Comparison of ENCODE assay signal across 8 cellular contexts in genomic region chr4:112171051-112171763, GRCh38. TPM values are rescaled to one million over a fixed set of nuclear protein-coding genes. Genes with fewer than 3 reads are reported as not detected.
DNase-seq lines count a peak whose midpoint lies in the region; ATAC-seq, FAIRE-seq and TF ChIP-seq lines count a peak whose summit lies in the region.
"Not testable (repeated sequence)": the region's sequence is repeated elsewhere in the genome, so short reads cannot be mapped to it uniquely, and the experiment has no call there.

No MANE protein-coding gene starts in this region.

- H3K27ac Mint-ChIP-seq in Calu3 (ENCODE audit: unreplicated experiment) = peak overlapping the region; percentile 82
- peak overlapping the region; percentile 73 for H3K27ac Mint-ChIP-seq in activated T-helper 17 cell treated with anti-CD3 and anti-CD28 coated beads, Interleukin-2, amount 50 U/mL, for 72 hours

- H3K4me3 Mint-ChIP-seq in Calu3 (ENCODE audit: low read depth, unreplicated experiment) = not testable (repeated sequence)
- H3K4me3 Mint-ChIP-seq in activated T-helper 17 cell treated with anti-CD3 and anti-CD28 coated beads, Interleukin-2, amount 50 U/mL, for 72 hours = peak overlapping the region; percentile 43

- intact Hi-C loops in Calu3 (cut with micrococcal nuclease; ENCODE audit: unreplicated experiment) = not testable (repeated sequence)
- intact Hi-C loops in endothelial cell of umbilical vein (cut with micrococcal nuclease) = loop anchor here (2.0 kb wide), 1 partner anchor 18 kb away; no protein-coding TSS in a partner anchor

- H3K4me3 ChIP-seq in A549; KMS-11 (IDR thresholded peaks at IDR 0.05; ENCODE audit: insufficient read depth, low read depth, low read length); endothelial cell of umbilical vein (replicated peaks in 1 of 3; ENCODE audit: insufficient read depth in 1 of 3, low read depth in 1 of 3, low read length in 3 of 3); keratinocyte (ENCODE audit: control insufficient read depth in 2 of 3, extremely low read depth in 1 of 3, insufficient read depth in 2 of 3, low read depth in 1 of 3, low read length in 3 of 3): not testable (repeated sequence)
- H3K4me3 ChIP-seq in skeletal muscle satellite cell (ENCODE audit: low read length) = peak overlapping the region; percentile 3

- peaks cover 13% of the 10 kb centered on the region for H3K4me1 Mint-ChIP-seq in Calu3 (ENCODE audit: low read depth, unreplicated experiment)
- peaks cover 35% of the 10 kb centered on the region for H3K4me1 Mint-ChIP-seq in activated T-helper 17 cell treated with anti-CD3 and anti-CD28 coated beads, Interleukin-2, amount 50 U/mL, for 72 hours

- dilution Hi-C loops in endothelial cell of umbilical vein (cut with MboI; ENCODE audit: extremely low pct_ligation_motif_present, low sequenced_read_pairs); keratinocyte (cut with MboI; ENCODE audit: extremely low pct_ligation_motif_present, low sequenced_read_pairs): not testable (repeated sequence)

- WGBS in A549 (ENCODE audit: missing lambda C conversion rate) = 87% methylated on average over 16 of the region's 16 CpGs

- H3K4me2 ChIP-seq in A549 = peak overlapping the region; percentile 44; the same call in 2 of the 3 replicates
- H3K4me2 ChIP-seq in KMS-11 = peak overlapping the region; percentile 75
- H3K4me2 ChIP-seq in endothelial cell of umbilical vein (ENCODE audit: insufficient read depth, low read length); keratinocyte (ENCODE audit: control insufficient read depth, extremely low read depth, insufficient read depth, low read depth, low read length): not testable (repeated sequence)
- H3K4me2 ChIP-seq in skeletal muscle satellite cell (ENCODE audit: low read length) = peak overlapping the region; percentile 56

- H3K9me3 Mint-ChIP-seq in Calu3 (ENCODE audit: low read depth, unreplicated experiment); activated T-helper 17 cell treated with anti-CD3 and anti-CD28 coated beads, Interleukin-2, amount 50 U/mL, for 72 hours: not testable (repeated sequence)

- BruUV-seq in Calu3 (replicated peaks; lab: Mats Ljungman, UMichigan); endothelial cell of umbilical vein (replicated peaks; lab: Mats Ljungman, UMichigan): not testable (repeated sequence)

- H2AFZ ChIP-seq in KMS-11 (ENCODE audit: low read depth); endothelial cell of umbilical vein (ENCODE audit: low read depth, low read length); keratinocyte (ENCODE audit: control insufficient read depth, low read length): not testable (repeated sequence)

- not testable (repeated sequence) for H3K36me3 ChIP-seq in KMS-11 (ENCODE audit: insufficient read depth); endothelial cell of umbilical vein (ENCODE audit: control insufficient read depth in 2 of 2, extremely low read depth in 1 of 2, insufficient read depth in 2 of 2, low read length in 2 of 2); keratinocyte (ENCODE audit: control insufficient read depth in 2 of 2, extremely low read depth in 1 of 2, insufficient read depth in 2 of 2, low read length in 2 of 2); skeletal muscle satellite cell (ENCODE audit: insufficient read depth, low read length)

- not testable (repeated sequence) for H3K9me1 ChIP-seq in endothelial cell of umbilical vein (replicated peaks; ENCODE audit: control insufficient read depth, extremely low read depth, insufficient read depth, low read length); keratinocyte (ENCODE audit: control insufficient read depth, extremely low read depth, insufficient read depth, low read length)

- H3K4me1 ChIP-seq in A549 (peaks cover 20% of the 10 kb centered on the region), KMS-11 (ENCODE audit: low read depth, poor library complexity, severe bottlenecking) (peaks cover 95% of the 10 kb centered on the region), endothelial cell of umbilical vein (ENCODE audit: control insufficient read depth, extremely low read depth, insufficient read depth, low read length) (peaks cover 22% of the 10 kb centered on the region), keratinocyte (ENCODE audit: control insufficient read depth, extremely low read depth, insufficient read depth, low read length) (peaks cover 47% of the 10 kb centered on the region), skeletal muscle satellite cell (ENCODE audit: control insufficient read depth, insufficient read depth, low read length) (peaks cover 21% of the 10 kb centered on the region)

- H3K79me2 ChIP-seq in KMS-11 (ENCODE audit: insufficient read depth, low read depth) (peaks cover 13% of the 10 kb centered on the region; the same call in 1 of the 2 replicates), endothelial cell of umbilical vein (ENCODE audit: control insufficient read depth, insufficient read depth, low read length) (peaks cover 55% of the 10 kb centered on the region)
- H3K79me2 ChIP-seq in keratinocyte (ENCODE audit: control insufficient read depth, insufficient read depth, low read length) = not testable (repeated sequence)

- not testable (repeated sequence) for H3K36me3 Mint-ChIP-seq in Calu3 (ENCODE audit: insufficient read depth, unreplicated experiment)
- peaks cover 18% of the 10 kb centered on the region for H3K36me3 Mint-ChIP-seq in activated T-helper 17 cell treated with anti-CD3 and anti-CD28 coated beads, Interleukin-2, amount 50 U/mL, for 72 hours (ENCODE audit: low read depth)

- not testable (repeated sequence) for TF ChIP-seq CTCF in A549 (IDR thresholded peaks at IDR 0.05); Calu3 (IDR thresholded peaks at IDR 0.05; ENCODE audit: unreplicated experiment); KMS-11 (conservative IDR thresholded peaks at IDR 0.05; ENCODE audit: low read depth, low read length); RWPE1 (conservative IDR thresholded peaks at IDR 0.05; ENCODE audit: low read depth); endothelial cell of umbilical vein (IDR thresholded peaks at IDR 0.05; ENCODE audit: extremely low read depth in 1 of 2, insufficient read depth in 1 of 2, low read depth in 1 of 2, low read length in 2 of 2); keratinocyte (optimal IDR thresholded peaks at IDR 0.05 in 1 of 3, IDR thresholded peaks at IDR 0.05 in 1 of 3, conservative IDR thresholded peaks at IDR 0.05 in 1 of 3; ENCODE audit: extremely low read depth in 1 of 3, insufficient read depth in 2 of 3, low read length in 3 of 3)

- not testable (repeated sequence) for DNase-seq in A549 (ENCODE audit: low read depth in 1 of 2, low spot score in 1 of 2); Calu3; RWPE1 (ENCODE audit: low spot score); endothelial cell of umbilical vein (ENCODE audit: low read depth, low spot score); keratinocyte (ENCODE audit: low read depth, low spot score)

- FAIRE-seq in A549 (lab: Jason Lieb, UNC); endothelial cell of umbilical vein (lab: Jason Lieb, UNC); keratinocyte (lab: Jason Lieb, UNC): not testable (repeated sequence)

- H4K20me1 ChIP-seq in KMS-11 (ENCODE audit: insufficient read depth); endothelial cell of umbilical vein (replicated peaks; ENCODE audit: control insufficient read depth, extremely low read depth, insufficient read depth, low read length); keratinocyte (ENCODE audit: control insufficient read depth, extremely low read depth, insufficient read depth, low read length): not testable (repeated sequence)

- POLR2A ChIA-PET in A549 (lab: Yijun Ruan, JAX); RWPE1 (lab: Yijun Ruan, JAX; ENCODE audit: low non-redundant PET); endothelial cell of umbilical vein (lab: Charles Lee): not testable (repeated sequence)

- CTCF ChIA-PET in A549 (lab: Yijun Ruan, JAX); Calu3 (lab: Charles Lee); RWPE1 (lab: Yijun Ruan, JAX); endothelial cell of umbilical vein (lab: Charles Lee): not testable (repeated sequence)

- H3K9me3 ChIP-seq in A549; endothelial cell of umbilical vein (replicated peaks; ENCODE audit: control insufficient read depth, insufficient read depth, low read length); keratinocyte (ENCODE audit: control insufficient read depth, low read depth, low read length); skeletal muscle satellite cell (replicated peaks; ENCODE audit: low read length): not testable (repeated sequence)

- TF ChIP-seq RAD21 in A549 (conservative IDR thresholded peaks at IDR 0.05 in 1 of 2, IDR thresholded peaks at IDR 0.05 in 1 of 2) = not testable (repeated sequence)

- not testable (repeated sequence) for TF ChIP-seq POLR2A in A549 (IDR thresholded peaks at IDR 0.05; ENCODE audit: low read length); endothelial cell of umbilical vein (IDR thresholded peaks at IDR 0.05; ENCODE audit: low read depth, low read length)

- peak overlapping the region; percentile 8; the same call in 1 of the 2 replicates for H3K9ac ChIP-seq in KMS-11
- H3K9ac ChIP-seq in endothelial cell of umbilical vein (replicated peaks; ENCODE audit: extremely low read depth, insufficient read depth, low read length) = peak overlapping the region; percentile 39
- H3K9ac ChIP-seq in keratinocyte (ENCODE audit: control insufficient read depth, extremely low read depth, insufficient read depth, low read length) = peak overlapping the region; percentile 4
- H3K9ac ChIP-seq in skeletal muscle satellite cell (ENCODE audit: low read depth, low read length) = peak overlapping the region; percentile 56

- H3K27me3 ChIP-seq in KMS-11 (ENCODE audit: insufficient read depth, low read depth); endothelial cell of umbilical vein (ENCODE audit: control insufficient read depth in 2 of 2, insufficient read depth in 2 of 2, low read length in 2 of 2); keratinocyte (ENCODE audit: control insufficient read depth, extremely low read depth, insufficient read depth, low read length); skeletal muscle satellite cell (ENCODE audit: control insufficient read depth, insufficient read depth, low read length): not testable (repeated sequence)

- peak overlapping the region; percentile 75 to 84 for H3K27ac ChIP-seq in A549
- peak overlapping the region; percentile 55 for H3K27ac ChIP-seq in KMS-11
- H3K27ac ChIP-seq in RWPE1 = peak overlapping the region; percentile 43
- H3K27ac ChIP-seq in endothelial cell of umbilical vein (ENCODE audit: insufficient read depth, low read depth, low read length) = peak overlapping the region; percentile 74
- H3K27ac ChIP-seq in keratinocyte (ENCODE audit: control insufficient read depth, insufficient read depth, low read length) = peak overlapping the region; percentile 90

- H3K27me3 Mint-ChIP-seq in Calu3 (ENCODE audit: unreplicated experiment); activated T-helper 17 cell treated with anti-CD3 and anti-CD28 coated beads, Interleukin-2, amount 50 U/mL, for 72 hours: not testable (repeated sequence)

- not testable (repeated sequence) for ATAC-seq in A549
- peak; percentile 22 for ATAC-seq in activated T-helper 17 cell treated with anti-CD3 and anti-CD28 coated beads, Interleukin-2, amount 50 U/mL, for 72 hours (replicated peaks)

- TF ChIP-seq EP300 in A549 (IDR thresholded peaks at IDR 0.05) = not testable (repeated sequence)

RNA-seq across cellular contexts. Expression of gene FAM241A, which starts 26.0 kb away (rescaled TPM):
- polyA plus RNA-seq in A549 (2011; rRNA removed) (1.5 and 2.3 TPM in 2 replicates), A549 (2017; fragmentation: RNase III; extraction: RNeasy Plus Mini Kit Qiagen cat#74134 plus additional on column Dnase treatment) (0.59 to 0.67 TPM (median 0.63 TPM) in 3 replicates), endothelial cell of umbilical vein (2.1 and 3.2 TPM in 2 replicates), keratinocyte (1.4 to 2.9 TPM (median 2.1 TPM) in 3 replicates)
- polyA plus RNA-seq in A549 (2012; cell fraction: cytosol; rRNA removed) = 0.48 and 0.59 TPM in 2 replicates
- 0.18 and 0.22 TPM in 2 replicates for polyA plus RNA-seq in A549 (2012; cell fraction: nucleus; rRNA removed)
- 0.29 and 0.37 TPM in 2 replicates for polyA minus RNA-seq in A549 (2011; rRNA and poly(A)+ RNA removed)
- total RNA-seq in Calu3 (2022) (1.4 and 1.6 TPM in 2 replicates), endothelial cell of umbilical vein (8.3 and 9.1 TPM in 2 replicates)
- 1 to 10 TPM; 3.0 to 3.8 TPM for total RNA-seq in activated T-helper 17 cell treated with anti-CD3 and anti-CD28 coated beads, Interleukin-2, amount 50 U/mL, for 72 hours
- 4.4 and 4.6 TPM in 2 replicates for polyA plus RNA-seq in endothelial cell of umbilical vein (2011; cell fraction: cytosol; rRNA removed)
- polyA plus RNA-seq in endothelial cell of umbilical vein (2011; cell fraction: nucleus; rRNA removed) = 3.0 and 5.0 TPM in 2 replicates
- 3.7 and 6.7 TPM in 2 replicates for polyA plus RNA-seq in endothelial cell of umbilical vein (2012)
- polyA minus RNA-seq in endothelial cell of umbilical vein (2.7 and 3.7 TPM in 2 replicates), keratinocyte (0.26 to 1.5 TPM (median 0.53 TPM) in 3 replicates)
- 1.1 TPM for polyA minus RNA-seq in endothelial cell of umbilical vein (2011; cell fraction: cytosol; rRNA and poly(A)+ RNA removed)
- 5.9 and 8.6 TPM in 2 replicates for polyA minus RNA-seq in endothelial cell of umbilical vein (2011; cell fraction: nucleus; rRNA and poly(A)+ RNA removed)
- polyA plus RNA-seq in keratinocyte (2011; ENCODE audit: low read depth) = 1.4 TPM
- 1.7 and 3.2 TPM in 2 replicates for polyA plus RNA-seq in keratinocyte (2011; cell fraction: cytosol; rRNA removed)
- 1.6 and 2.2 TPM in 2 replicates for polyA plus RNA-seq in keratinocyte (2011; cell fraction: nucleus; rRNA removed)
- 2.5 and 2.8 TPM in 2 replicates for polyA plus RNA-seq in keratinocyte (2012; ENCODE audit: low replicate concordance)
- polyA minus RNA-seq in keratinocyte (2011; cell fraction: cytosol; rRNA and poly(A)+ RNA removed) = 0.77 TPM
- polyA minus RNA-seq in keratinocyte (2011; cell fraction: nucleus; rRNA and poly(A)+ RNA removed) = 0.95 and 1.4 TPM in 2 replicates
- total RNA-seq in skeletal muscle satellite cell (2012; rRNA removed) = 5.0 and 5.6 TPM in 2 replicates

Comparison
In these comparisons a context has a peak if more than half of its experiments do, and no peak if none do; other contexts are left out.
1. H3K9ac ChIP-seq: peak in every context shown above with its lines; median percentile 56 in skeletal muscle satellite cell; 39 in endothelial cell of umbilical vein; 8 in KMS-11; 4 in keratinocyte.